ENCODE assay signal across 14 cellular contexts in genomic region chr7:157612009-157612663, GRCh38.
DNase-seq lines count a peak whose midpoint lies in the region; ATAC-seq and TF ChIP-seq lines count a peak whose summit lies in the region.
"Had no signal": no experiment of that assay in that cellular context is flagged by ENCODE, and none has a peak within 500 bp of the region (broad histone marks: within the 10 kb centered on the region; RNA-seq: fewer than 3 reads in every experiment).

No MANE protein-coding gene starts in this region.

- H3K36me3 ChIP-seq in BLaER1 (no peaks in the 10 kb centered on the region), DND-41 (ENCODE audit: insufficient read depth, low read length) (peaks cover 88% of the 10 kb centered on the region), body of pancreas (replicated peaks in 1 of 2; ENCODE audit: insufficient read depth in 1 of 2, low read depth in 2 of 2) (no peaks in the 10 kb centered on the region), WERI-Rb-1 (no peaks in the 10 kb centered on the region)
- H3K36me3 ChIP-seq: ascending aorta had no signal

- H2AFZ ChIP-seq in DND-41 (ENCODE audit: low read depth, low read length) = no peak overlapping the region

- H3K27me3 ChIP-seq in BLaER1 (no peaks in the 10 kb centered on the region), DND-41 (ENCODE audit: insufficient read depth, low read length, poor library complexity) (no peaks in the 10 kb centered on the region), body of pancreas (no peaks in the 10 kb centered on the region), WERI-Rb-1 (ENCODE audit: insufficient read depth, low read depth, severe bottlenecking) (no peaks in the 10 kb centered on the region)

- DNase-seq in DND-41 = no peak
- peak; percentile 33 for DNase-seq in activated naive CD8-positive, alpha-beta T cell treated with anti-CD3 and anti-CD28 coated beads, Interleukin-2, amount 10 ng/mL, durations not matched to agents 7 days and 5 days
- no peak for DNase-seq in natural killer cell treated with Interleukin-12 subunit alpha and Interleukin-12 subunit beta and Interleukin-15 and Interleukin-18, amount 100 ng/mL, for 72 hours (ENCODE audit: low spot score)
- DNase-seq in body of pancreas = no peak
- DNase-seq in WERI-Rb-1 = no peak
- DNase-seq: NCI-H1048, NCI-H524, substantia nigra had no signal

- H3K4me3 ChIP-seq in BLaER1 = peak overlapping the region; percentile 65
- H3K4me3 ChIP-seq in DND-41 (ENCODE audit: low read depth in 1 of 2, low read length in 2 of 2) = no peak overlapping the region
- H3K4me3 ChIP-seq in body of pancreas = no peak overlapping the region
- H3K4me3 ChIP-seq in WERI-Rb-1 (ENCODE audit: low read depth, low read length) = no peak overlapping the region

- no peak; the same call in 2 of the 3 replicates for ATAC-seq in DND-41 (ENCODE audit: insufficient read depth, low read depth)
- no peak for ATAC-seq in activated naive CD8-positive, alpha-beta T cell treated with anti-CD3 and anti-CD28 coated beads, Interleukin-2, amount 10 ng/mL, durations not matched to agents 7 days and 5 days (ENCODE audit: low read depth)
- no peak for ATAC-seq in natural killer cell treated with Interleukin-12 subunit alpha and Interleukin-12 subunit beta and Interleukin-15 and Interleukin-18, amount 100 ng/mL, for 72 hours
- ATAC-seq in GM21390 (IDR thresholded peaks at IDR 0.05; ENCODE audit: unreplicated experiment) = no peak
- ATAC-seq in GM19463 (IDR thresholded peaks at IDR 0.05; ENCODE audit: unreplicated experiment) = no peak
- no peak for ATAC-seq in body of pancreas

- WGBS in body of pancreas, 2 donors = 88% methylated on average over 33 of the region's 33 CpGs

- H4K20me1 ChIP-seq in BLaER1 = no peaks in the 10 kb centered on the region
- no peaks in the 10 kb centered on the region for H4K20me1 ChIP-seq in DND-41 (ENCODE audit: insufficient read depth, low read length)

- H3K9me3 Mint-ChIP-seq in activated naive CD8-positive, alpha-beta T cell treated with anti-CD3 and anti-CD28 coated beads, Interleukin-2, amount 10 ng/mL, durations not matched to agents 7 days and 5 days = no peaks in the 10 kb centered on the region
- no peaks in the 10 kb centered on the region for H3K9me3 Mint-ChIP-seq in natural killer cell treated with Interleukin-12 subunit alpha and Interleukin-12 subunit beta and Interleukin-15 and Interleukin-18, amount 100 ng/mL, for 72 hours

- peak overlapping the region; percentile 83 for H3K4me3 Mint-ChIP-seq in activated naive CD8-positive, alpha-beta T cell treated with anti-CD3 and anti-CD28 coated beads, Interleukin-2, amount 10 ng/mL, durations not matched to agents 7 days and 5 days
- peak overlapping the region; percentile 84 for H3K4me3 Mint-ChIP-seq in natural killer cell treated with Interleukin-12 subunit alpha and Interleukin-12 subunit beta and Interleukin-15 and Interleukin-18, amount 100 ng/mL, for 72 hours

- H3K9me3 ChIP-seq in BLaER1 = no peaks in the 10 kb centered on the region
- no peaks in the 10 kb centered on the region for H3K9me3 ChIP-seq in DND-41 (ENCODE audit: insufficient read depth, low read length, severe bottlenecking)
- H3K9me3 ChIP-seq in body of pancreas = no peaks in the 10 kb centered on the region
- H3K9me3 ChIP-seq in WERI-Rb-1 (ENCODE audit: severe bottlenecking) = no peaks in the 10 kb centered on the region
- H3K9me3 ChIP-seq: ascending aorta had no signal

- peaks cover 5% of the 10 kb centered on the region for H3K4me1 Mint-ChIP-seq in activated naive CD8-positive, alpha-beta T cell treated with anti-CD3 and anti-CD28 coated beads, Interleukin-2, amount 10 ng/mL, durations not matched to agents 7 days and 5 days
- peaks cover 5 to 6% of the 10 kb centered on the region in 2 donors for H3K4me1 Mint-ChIP-seq in natural killer cell treated with Interleukin-12 subunit alpha and Interleukin-12 subunit beta and Interleukin-15 and Interleukin-18, amount 100 ng/mL, for 72 hours (ENCODE audit: low read depth in 2 of 2)

- H3K27ac ChIP-seq in BLaER1 = peak overlapping the region; percentile 78
- peak overlapping the region; percentile 75 for H3K27ac ChIP-seq in DND-41 (ENCODE audit: low read length)
- H3K27ac ChIP-seq in body of pancreas = no peak overlapping the region
- H3K27ac ChIP-seq in WERI-Rb-1 = no peak overlapping the region
- H3K27ac ChIP-seq: ascending aorta, epithelial cell of prostate, HL-60 had no signal

- H3K4me1 ChIP-seq in BLaER1 = peaks cover 83% of the 10 kb centered on the region
- H3K4me1 ChIP-seq in DND-41 (ENCODE audit: insufficient read depth, low read length) = peaks cover 23% of the 10 kb centered on the region
- no peaks in the 10 kb centered on the region for H3K4me1 ChIP-seq in body of pancreas
- H3K4me1 ChIP-seq: ascending aorta had no signal

- TF ChIP-seq CTCF in DND-41 (IDR thresholded peaks at IDR 0.05; ENCODE audit: borderline replicate concordance, extremely low read depth, low read length, poor library complexity, severe bottlenecking) = no peak
- TF ChIP-seq CTCF in body of pancreas (IDR thresholded peaks at IDR 0.05) = no peak
- TF ChIP-seq CTCF in WERI-Rb-1 (IDR thresholded peaks at IDR 0.05; ENCODE audit: low read depth, low read length) = no peak

- H3K4me2 ChIP-seq in BLaER1 = peak overlapping the region; percentile 96
- H3K4me2 ChIP-seq in DND-41 (ENCODE audit: insufficient read depth, low read length) = peak overlapping the region; percentile 45

- H3K27ac Mint-ChIP-seq in activated naive CD8-positive, alpha-beta T cell treated with anti-CD3 and anti-CD28 coated beads, Interleukin-2, amount 10 ng/mL, durations not matched to agents 7 days and 5 days = peak overlapping the region; percentile 88
- H3K27ac Mint-ChIP-seq in natural killer cell treated with Interleukin-12 subunit alpha and Interleukin-12 subunit beta and Interleukin-15 and Interleukin-18, amount 100 ng/mL, for 72 hours = peak overlapping the region; percentile 56 to 75

- intact Hi-C loops in body of pancreas (cut with DNase I) = no loop called here

- H3K36me3 Mint-ChIP-seq in activated naive CD8-positive, alpha-beta T cell treated with anti-CD3 and anti-CD28 coated beads, Interleukin-2, amount 10 ng/mL, durations not matched to agents 7 days and 5 days = no peaks in the 10 kb centered on the region
- H3K36me3 Mint-ChIP-seq in natural killer cell treated with Interleukin-12 subunit alpha and Interleukin-12 subunit beta and Interleukin-15 and Interleukin-18, amount 100 ng/mL, for 72 hours = no peaks in the 10 kb centered on the region

- H3K27me3 Mint-ChIP-seq in activated naive CD8-positive, alpha-beta T cell treated with anti-CD3 and anti-CD28 coated beads, Interleukin-2, amount 10 ng/mL, durations not matched to agents 7 days and 5 days = no peaks in the 10 kb centered on the region
- peaks cover 0 to 2% of the 10 kb centered on the region in 2 donors for H3K27me3 Mint-ChIP-seq in natural killer cell treated with Interleukin-12 subunit alpha and Interleukin-12 subunit beta and Interleukin-15 and Interleukin-18, amount 100 ng/mL, for 72 hours

- TF ChIP-seq POLR2A in body of pancreas (IDR thresholded peaks at IDR 0.05) = no peak

- POLR2A ChIA-PET in activated naive CD8-positive, alpha-beta T cell treated with anti-CD3 and anti-CD28 coated beads, Interleukin-2, amount 10 ng/mL, durations not matched to agents 7 days and 5 days (lab: Charles Lee) = interaction anchor here (0.8 to 1.6 kb wide), 5 partner anchors 14 to 180 kb away, joined by 3 to 7 read pairs (median 3); no protein-coding TSS in a partner anchor

- H3K9ac ChIP-seq in BLaER1 = peak overlapping the region; percentile 74
- H3K9ac ChIP-seq in DND-41 (ENCODE audit: low read depth, low read length) = peak overlapping the region; percentile 45

- H3K79me2 ChIP-seq in DND-41 (ENCODE audit: insufficient read depth, low read length) = no peaks in the 10 kb centered on the region

Comparison
In these comparisons a context has a peak if more than half of its experiments do, and no peak if none do; other contexts are left out.
1. H3K27ac ChIP-seq: peak in BLaER1 (single experiment) and DND-41 (single experiment); none in body of pancreas (0 of 4) and WERI-Rb-1 (single experiment).